In the genomic region with DNA sequence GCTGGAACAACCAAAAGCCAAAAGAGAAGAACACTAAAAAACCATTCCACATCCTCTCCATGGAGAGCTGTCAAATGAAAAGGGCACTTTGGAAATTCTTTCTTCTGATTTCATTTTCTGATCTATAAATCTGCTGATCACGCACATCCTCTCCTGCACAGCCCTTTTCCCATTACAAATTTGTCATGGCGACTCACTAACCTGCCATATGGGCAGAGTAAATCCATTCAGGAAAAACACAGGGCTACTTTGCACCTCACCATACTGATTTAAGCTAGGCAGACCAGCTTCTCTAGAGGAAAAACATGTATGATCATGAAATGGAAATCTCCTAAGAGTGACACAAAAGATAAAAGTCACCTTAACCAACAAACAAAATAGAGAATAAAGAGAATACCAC, we compare ENCODE assay signal across 19 cellular contexts. TPM values are rescaled to one million over a fixed set of nuclear protein-coding genes. Genes with fewer than 3 reads are reported as not detected.
"Had no signal": no experiment of that assay in that cellular context is flagged by ENCODE, and none has a peak within 500 bp of the region (broad histone marks: within the 10 kb centered on the region; RNA-seq: fewer than 3 reads in every experiment).

No MANE protein-coding gene starts in this region.

- H3K36me3 ChIP-seq: cardiac muscle cell, gastrocnemius medialis, heart right ventricle, transverse colon, uterus had no signal

- DNase-seq: activated CD4-positive, alpha-beta T cell treated with anti-CD3 and anti-CD28 coated beads, Interleukin-2, amount 10 ng/mL, durations not matched to agents 7 days and 5 days; activated CD8-positive, alpha-beta T cell treated with anti-CD3 and anti-CD28 coated beads, Interleukin-2, amount 10 ng/mL, durations not matched to agents 7 days and 5 days; activated naive CD4-positive, alpha-beta T cell treated with Interleukin-2 at 50 U/mL for 16 hours; activated T-cell treated with anti-CD3 and anti-CD28 coated beads, Interleukin-2, amount 50 U/mL, for 24 hours; dorsolateral prefrontal cortex; gastrocnemius medialis; heart right ventricle; kidney glomerular epithelial cell; left ventricle myocardium superior; stimulated activated CD4-positive, alpha-beta T cell treated with anti-CD3 and anti-CD28 coated beads, Interleukin-2, amount 100 ng/mL, for 24 hours; stimulated activated naive CD8-positive, alpha-beta T cell treated with anti-CD3 and anti-CD28 coated beads, Interleukin-15, Interleukin-2, amounts not matched to agents 100 U/mL and 50 U/mL, for 24 hours; substantia nigra; transverse colon; uterus had no signal

- H3K27ac ChIP-seq: cardiac muscle cell, epithelial cell of prostate, gastrocnemius medialis, transverse colon, uterus had no signal

- H3K4me3 ChIP-seq: cardiac muscle cell, dorsolateral prefrontal cortex, gastrocnemius medialis, heart right ventricle, transverse colon, uterus had no signal

- ATAC-seq: activated CD4-positive, CD25-positive, alpha-beta regulatory T cell treated with anti-CD3 and anti-CD28 coated beads, Interleukin-2, amount 50 U/mL, for 24 hours; activated CD8-positive, alpha-beta T cell treated with anti-CD3 and anti-CD28 coated beads, Interleukin-2, amount 10 ng/mL, durations not matched to agents 7 days and 5 days; gastrocnemius medialis; stimulated activated naive CD8-positive, alpha-beta T cell treated with anti-CD3 and anti-CD28 coated beads, Interleukin-15, Interleukin-2, amounts not matched to agents 100 U/mL and 50 U/mL, for 24 hours had no signal

- H3K4me1 ChIP-seq: transverse colon, uterus had no signal

- H3K27me3 ChIP-seq: cardiac muscle cell, dorsolateral prefrontal cortex, gastrocnemius medialis, heart right ventricle, transverse colon, uterus had no signal

- H3K9me3 ChIP-seq: gastrocnemius medialis, heart right ventricle, transverse colon, uterus had no signal

RNA-seq across cellular contexts. Expression of gene PRICKLE4, which starts 32.9 kb away (rescaled TPM):
- total RNA-seq: activated CD4-positive, alpha-beta T cell treated with anti-CD3 and anti-CD28 coated beads, Interleukin-2, amount 10 ng/mL, durations not matched to agents 7 days and 5 days; activated T-helper 2 cell treated with anti-CD3 and anti-CD28 coated beads, Interferon-gamma antibody, Interleukin-2, Interleukin-4, amounts not matched to agents 10 μg/mL and 5 μg/mL and 100 μg/mL, durations not matched to agents 14 hours and 24 hours and 36 hours; fibroblast of lung had no signal
